Comparison of ENCODE assay signal across 27 cellular contexts in the genomic region with DNA sequence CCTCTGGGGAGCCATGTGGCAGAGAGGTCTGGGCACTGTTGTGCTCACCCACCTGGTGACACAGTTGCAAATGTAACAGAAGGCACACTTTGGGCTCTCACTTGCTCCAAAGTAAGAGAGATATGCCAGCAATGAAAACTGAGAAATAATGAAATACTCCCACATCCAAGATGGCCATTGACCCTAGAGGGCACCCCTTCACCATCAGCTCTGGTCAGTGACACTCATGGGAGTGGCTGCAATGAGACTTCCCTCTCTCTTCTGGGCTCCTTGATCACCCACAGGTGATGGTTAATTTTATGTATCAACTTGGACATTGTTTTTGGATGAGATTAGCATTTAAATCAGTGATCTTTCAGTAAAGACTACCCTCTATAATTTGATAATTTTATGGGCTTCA.
"Had no signal": no experiment of that assay in that cellular context is flagged by ENCODE, and none has a peak within 500 bp of the region (broad histone marks: within the 10 kb centered on the region; RNA-seq: fewer than 3 reads in every experiment).

No MANE protein-coding gene starts in this region.

- H3K27ac ChIP-seq: neural progenitor cell, ovary, parathyroid adenoma, psoas muscle, right lobe of liver, sigmoid colon, suprapubic skin, testis, tibial artery, transverse colon, upper lobe of right lung, uterus had no signal

- DNase-seq: natural killer cell; occipital lobe; ovary; psoas muscle; right lobe of liver; sigmoid colon; small intestine; stimulated activated CD4-positive, alpha-beta T cell treated with anti-CD3 and anti-CD28 coated beads, Interleukin-15, amount 100 ng/mL, for 24 hours; stimulated activated CD4-positive, alpha-beta T cell treated with anti-CD3 and anti-CD28 coated beads, Interleukin-2, amount 100 ng/mL, for 24 hours; stimulated activated CD4-positive, alpha-beta T cell treated with anti-CD3 and anti-CD28 coated beads, Interleukin-2, amount 100 ng/mL, for 48 hours; stimulated activated CD4-positive, alpha-beta T cell treated with anti-CD3 and anti-CD28 coated beads, Interleukin-4, amount 100 ng/mL, for 24 hours; stimulated activated naive B cell treated with anti-CD40 and anti-IgM and Interleukin-4, amounts not matched to agents 10 μg/mL and 1 μg/mL and 100 μg/mL, for 72 hours; stimulated activated naive CD4-positive, alpha-beta T cell treated with Interleukin-2 at 50 U/mL for 16 hours; stimulated activated naive CD8-positive, alpha-beta T cell treated with anti-CD3 and anti-CD28 coated beads, Interleukin-15, amount 100 ng/mL, for 72 hours; substantia nigra; testis; tibial artery; transverse colon; upper lobe of right lung; uterus had no signal

- H3K9me3 ChIP-seq: ovary, psoas muscle, right lobe of liver, sigmoid colon, testis, transverse colon, upper lobe of right lung, uterus had no signal

- H3K4me3 ChIP-seq: neural progenitor cell, ovary, psoas muscle, right lobe of liver, sigmoid colon, suprapubic skin, testis, tibial artery, transverse colon, upper lobe of right lung, uterus had no signal

- H3K27me3 ChIP-seq: neural progenitor cell, ovary, right lobe of liver, sigmoid colon, suprapubic skin, testis, tibial artery, transverse colon, upper lobe of right lung, uterus had no signal

- H3K27ac Mint-ChIP-seq: natural killer cell; nephron; neural progenitor cell; progenitor cell of endocrine pancreas; stimulated activated effector memory CD8-positive, alpha-beta T cell treated with anti-CD3 and anti-CD28 coated beads, Interleukin-12 subunit alpha, Interleukin-12 subunit beta, amount 100 ng/mL, for 72 hours; stimulated activated naive B cell treated with anti-CD40 and anti-IgM and Interleukin-4, amounts not matched to agents 10 μg/mL and 1 μg/mL and 100 μg/mL, for 72 hours; stimulated activated naive CD8-positive, alpha-beta T cell treated with anti-CD3 and anti-CD28 coated beads, Interleukin-15, amount 100 ng/mL, for 72 hours; type B pancreatic cell had no signal

- H3K36me3 Mint-ChIP-seq: neural progenitor cell; stimulated activated effector memory CD8-positive, alpha-beta T cell treated with anti-CD3 and anti-CD28 coated beads, Interleukin-12 subunit alpha, Interleukin-12 subunit beta, amount 100 ng/mL, for 72 hours; stimulated activated naive B cell treated with anti-CD40 and anti-IgM and Interleukin-4, amounts not matched to agents 10 μg/mL and 1 μg/mL and 100 μg/mL, for 72 hours; type B pancreatic cell had no signal

- H3K27me3 Mint-ChIP-seq: progenitor cell of endocrine pancreas; stimulated activated naive B cell treated with anti-CD40 and anti-IgM and Interleukin-4, amounts not matched to agents 10 μg/mL and 1 μg/mL and 100 μg/mL, for 72 hours; stimulated activated naive CD8-positive, alpha-beta T cell treated with anti-CD3 and anti-CD28 coated beads, Interleukin-15, amount 100 ng/mL, for 72 hours; type B pancreatic cell had no signal

- FAIRE-seq: small intestine had no signal

- H3K4me2 ChIP-seq: neural progenitor cell had no signal

- H3K4me1 Mint-ChIP-seq: natural killer cell; nephron; neural progenitor cell; stimulated activated effector memory CD8-positive, alpha-beta T cell treated with anti-CD3 and anti-CD28 coated beads, Interleukin-12 subunit alpha, Interleukin-12 subunit beta, amount 100 ng/mL, for 72 hours; stimulated activated naive B cell treated with anti-CD40 and anti-IgM and Interleukin-4, amounts not matched to agents 10 μg/mL and 1 μg/mL and 100 μg/mL, for 72 hours; stimulated activated naive CD8-positive, alpha-beta T cell treated with anti-CD3 and anti-CD28 coated beads, Interleukin-15, amount 100 ng/mL, for 72 hours had no signal

- H3K36me3 ChIP-seq: neural progenitor cell, ovary, right lobe of liver, sigmoid colon, suprapubic skin, tibial artery, transverse colon, upper lobe of right lung, uterus had no signal

- H3K9me3 Mint-ChIP-seq: type B pancreatic cell had no signal

- H3K4me3 Mint-ChIP-seq: natural killer cell; nephron; neural progenitor cell; stimulated activated effector memory CD8-positive, alpha-beta T cell treated with anti-CD3 and anti-CD28 coated beads, Interleukin-12 subunit alpha, Interleukin-12 subunit beta, amount 100 ng/mL, for 72 hours; stimulated activated naive B cell treated with anti-CD40 and anti-IgM and Interleukin-4, amounts not matched to agents 10 μg/mL and 1 μg/mL and 100 μg/mL, for 72 hours; stimulated activated naive CD8-positive, alpha-beta T cell treated with anti-CD3 and anti-CD28 coated beads, Interleukin-15, amount 100 ng/mL, for 72 hours; type B pancreatic cell had no signal

- H3K9ac ChIP-seq: neural progenitor cell, parathyroid adenoma had no signal

- H2AFZ ChIP-seq: neural progenitor cell, parathyroid adenoma had no signal

- H3K4me1 ChIP-seq: neural progenitor cell, parathyroid adenoma, psoas muscle, right lobe of liver, sigmoid colon, suprapubic skin, testis, tibial artery, transverse colon, upper lobe of right lung, uterus had no signal

- H3K79me2 ChIP-seq: parathyroid adenoma had no signal
